In genomic region chr11:11843233-11843632, GRCh38 we compare ENCODE assay signal across 8 cellular contexts. TPM values are rescaled to one million over a fixed set of nuclear protein-coding genes. Genes with fewer than 3 reads are reported as not detected.
DNase-seq lines count a peak whose midpoint lies in the region; ATAC-seq and TF ChIP-seq lines count a peak whose summit lies in the region.

No MANE protein-coding gene starts in this region.

- intact Hi-C loops in Calu3 (cut with micrococcal nuclease; ENCODE audit: unreplicated experiment) = no loop called here

- no peak overlapping the region for H3K27ac ChIP-seq in ectodermal cell (ENCODE audit: insufficient read depth, low read depth, low read length, poor library complexity, severe bottlenecking)

- no peak for TF ChIP-seq CTCF in NB4 (IDR thresholded peaks at IDR 0.05; ENCODE audit: low read depth, low read length)
- TF ChIP-seq CTCF in Calu3 (IDR thresholded peaks at IDR 0.05; ENCODE audit: unreplicated experiment) = no peak
- no peak for TF ChIP-seq CTCF in progenitor cell of endocrine pancreas (IDR thresholded peaks at IDR 0.05; ENCODE audit: unreplicated experiment)

- DNase-seq in NB4 (ENCODE audit: low read depth) (peak; percentile 32), D341Med (ENCODE audit: low spot score) (no peak), NCI-H1436 treated with DMSO at 0.1 percent for 48 hours (lab: John Stamatoyannopoulos, UW) (no peak), Calu3 (no peak), progenitor cell of endocrine pancreas (ENCODE audit: low spot score, unreplicated experiment) (no peak)
- peak in 3 of 10 donors; percentile 57 to 63 (median 58) for DNase-seq in naive thymus-derived CD8-positive, alpha-beta T cell

- CTCF ChIA-PET in Calu3 (lab: Charles Lee) = interaction anchor here (1.5 kb wide), 1 partner anchor 44 kb away, joined by 4 read pairs; no protein-coding TSS in a partner anchor

- H3K36me3 ChIP-seq in ectodermal cell (ENCODE audit: control insufficient read depth, insufficient read depth, low read length) = no peaks in the 10 kb centered on the region

- ATAC-seq in naive thymus-derived CD8-positive, alpha-beta T cell = peak; percentile 15 to 29

- WGBS in ectodermal cell, 2 experiments = 24 to 38% methylated on average over 3 of the region's 3 CpGs

- H3K4me1 Mint-ChIP-seq in naive thymus-derived CD8-positive, alpha-beta T cell = peaks cover 5 to 35% (median 12%) of the 10 kb centered on the region in 4 donors
- H3K4me1 Mint-ChIP-seq in Calu3 (ENCODE audit: low read depth, unreplicated experiment) (no peaks in the 10 kb centered on the region), progenitor cell of endocrine pancreas (ENCODE audit: low read depth) (peaks cover 12% of the 10 kb centered on the region)

- peaks cover 0 to 11% (median 7%) of the 10 kb centered on the region in 5 donors for H3K27me3 Mint-ChIP-seq in naive thymus-derived CD8-positive, alpha-beta T cell
- H3K27me3 Mint-ChIP-seq in Calu3 (ENCODE audit: unreplicated experiment) = no peaks in the 10 kb centered on the region
- H3K27me3 Mint-ChIP-seq in progenitor cell of endocrine pancreas = no peaks in the 10 kb centered on the region

- peak overlapping the region; percentile 93; the same call in 1 of the 2 replicates for H3K4me3 ChIP-seq in GM08714 (ENCODE audit: low read length)
- peak overlapping the region; percentile 71 for H3K4me3 ChIP-seq in NB4 (ENCODE audit: low read depth, low read length)
- H3K4me3 ChIP-seq in ectodermal cell (ENCODE audit: insufficient read depth, low read depth, low read length) = peak overlapping the region; percentile 80

- TF ChIP-seq POLR2A in NB4 (IDR thresholded peaks at IDR 0.05; ENCODE audit: extremely low read depth, insufficient read length) = no peak

- H3K9me3 Mint-ChIP-seq in naive thymus-derived CD8-positive, alpha-beta T cell = no peaks in the 10 kb centered on the region
- H3K9me3 Mint-ChIP-seq in Calu3 (ENCODE audit: low read depth, unreplicated experiment) (no peaks in the 10 kb centered on the region), progenitor cell of endocrine pancreas (ENCODE audit: low read depth) (no peaks in the 10 kb centered on the region)

- no peak overlapping the region for H3K4me3 Mint-ChIP-seq in naive thymus-derived CD8-positive, alpha-beta T cell
- H3K4me3 Mint-ChIP-seq in Calu3 (ENCODE audit: low read depth, unreplicated experiment) = no peak overlapping the region
- H3K4me3 Mint-ChIP-seq in progenitor cell of endocrine pancreas (ENCODE audit: low read depth) = no peak overlapping the region

- no peaks in the 10 kb centered on the region for H3K36me3 Mint-ChIP-seq in naive thymus-derived CD8-positive, alpha-beta T cell
- H3K36me3 Mint-ChIP-seq in Calu3 (ENCODE audit: insufficient read depth, unreplicated experiment) (peaks cover 8% of the 10 kb centered on the region), progenitor cell of endocrine pancreas (ENCODE audit: insufficient read depth) (no peaks in the 10 kb centered on the region)

- peaks cover 17% of the 10 kb centered on the region for H3K4me1 ChIP-seq in ectodermal cell (ENCODE audit: control insufficient read depth, insufficient read depth, low read length)

- BruUV-seq in Calu3 (replicated peaks; lab: Mats Ljungman, UMichigan) = no TSS peak

- H3K27ac Mint-ChIP-seq in naive thymus-derived CD8-positive, alpha-beta T cell = no peak overlapping the region
- H3K27ac Mint-ChIP-seq in Calu3 (ENCODE audit: unreplicated experiment) = no peak overlapping the region
- H3K27ac Mint-ChIP-seq in progenitor cell of endocrine pancreas = no peak overlapping the region

- H3K9me3 ChIP-seq in ectodermal cell (ENCODE audit: control insufficient read depth, low read length) = no peaks in the 10 kb centered on the region

- POLR2A ChIA-PET in naive thymus-derived CD8-positive, alpha-beta T cell (lab: Charles Lee) = interaction anchor here (0.6 to 6.4 kb wide), 7 partner anchors 13 to 1035 kb away, joined by 3 to 47 read pairs (median 4); partner anchors contain the start of genes EIF4G2 and ZBED5

- no peaks in the 10 kb centered on the region for H3K27me3 ChIP-seq in ectodermal cell (ENCODE audit: control insufficient read depth, insufficient read depth, low read length, poor library complexity, severe bottlenecking)

RNA-seq across cellular contexts. Expression of gene USP47, which starts 1.5 kb away (rescaled TPM):
- 41.5 TPM for polyA plus RNA-seq in ectodermal cell (2013, experiment 1 of 4)
- 46.9 TPM for polyA plus RNA-seq in ectodermal cell (2013, experiment 2 of 4)
- polyA plus RNA-seq in ectodermal cell (2013, experiment 3 of 4) = 43.1 TPM
- polyA plus RNA-seq in ectodermal cell (2013, experiment 4 of 4) = 45.4 TPM
- 10 to 100 TPM; 70.0 to 77.0 TPM for total RNA-seq in naive thymus-derived CD8-positive, alpha-beta T cell
- polyA plus RNA-seq in naive thymus-derived CD8-positive, alpha-beta T cell = 10 to 100 TPM; 38.2 to 54.3 (median 40.1) TPM
- total RNA-seq in Calu3 (2022) (37.5 and 40.8 TPM in 2 replicates), progenitor cell of endocrine pancreas (81.5 and 85.8 TPM in 2 replicates)
